In the genomic region with DNA sequence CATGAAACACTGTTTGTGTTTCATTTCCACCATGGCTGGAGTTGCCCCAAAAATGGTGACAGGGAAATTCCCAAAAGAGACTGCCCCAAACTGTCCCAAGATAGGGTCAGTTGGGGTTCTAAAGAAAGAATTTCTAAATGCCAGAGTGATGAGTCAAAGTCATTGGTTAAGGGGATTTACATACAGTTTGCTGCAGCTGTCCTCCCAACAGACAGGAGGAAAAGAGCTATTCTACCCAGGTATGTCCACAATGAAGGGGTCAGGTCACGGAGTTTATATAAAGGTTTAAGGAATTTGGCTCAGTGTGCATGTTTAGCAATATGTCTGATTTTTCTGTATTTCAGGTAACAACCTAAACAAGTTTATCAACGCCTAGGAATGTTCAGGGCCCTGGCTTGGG, we compare ENCODE assay signal across 26 cellular contexts.
A peak's percentile ranks its signal among the peaks of the same experiment; 100 is the strongest.
DNase-seq lines count a peak whose midpoint lies in the region; ATAC-seq, FAIRE-seq and TF ChIP-seq lines count a peak whose summit lies in the region.
"Had no signal": no experiment of that assay in that cellular context is flagged by ENCODE, and none has a peak within 500 bp of the region (broad histone marks: within the 10 kb centered on the region; RNA-seq: fewer than 3 reads in every experiment).

No MANE protein-coding gene starts in this region.

- H3K27ac ChIP-seq in endodermal cell (ENCODE audit: low read depth, low read length) (no peak overlapping the region), HepG2 (ENCODE audit: extremely low read length, insufficient read depth, low read length) (no peak overlapping the region)
- H3K27ac ChIP-seq: brain microvascular endothelial cell, colonic mucosa, left lung, ovary had no signal

- no peaks in the 10 kb centered on the region for H3K27me3 Mint-ChIP-seq in endodermal cell (ENCODE audit: insufficient read depth)
- no peaks in the 10 kb centered on the region for H3K27me3 Mint-ChIP-seq in activated T-cell treated with anti-CD3 and anti-CD28 coated beads, Interleukin-2, amount 50 U/mL, for 72 hours (ENCODE audit: low read depth)
- H3K27me3 Mint-ChIP-seq: CD4-positive, alpha-beta memory T cell had no signal

- H4K20me1 ChIP-seq in HepG2 (ENCODE audit: insufficient read depth, low read length) = no peaks in the 10 kb centered on the region

- TF ChIP-seq EP300 in HepG2 (IDR thresholded peaks at IDR 0.05; ENCODE audit: low read depth in 2 of 2, low read length in 2 of 2) (no peak), HepG2 (CRISPR knock-in tag; IDR thresholded peaks at IDR 0.05; ENCODE audit: borderline replicate concordance) (no peak)

- 95 to 100% methylated on average over 1 to 2 of the region's 2 CpGs for WGBS in endodermal cell (ENCODE audit: insufficient coverage in 1 of 2, insufficient read length in 1 of 2), 2 experiments
- 8% methylated on average over 2 of the region's 2 CpGs for WGBS in HepG2 (ENCODE audit: low lambda C conversion rate)

- intact Hi-C loops in HepG2 (cut with micrococcal nuclease; ENCODE audit: unreplicated experiment) = no loop called here

- H3K9me3 ChIP-seq in NT2/D1 (ENCODE audit: insufficient read depth, low read length) = no peaks in the 10 kb centered on the region
- no peaks in the 10 kb centered on the region for H3K9me3 ChIP-seq in endodermal cell (ENCODE audit: control insufficient read depth, low read length)
- no peaks in the 10 kb centered on the region for H3K9me3 ChIP-seq in HepG2 (ENCODE audit: low read length)
- H3K9me3 ChIP-seq: colonic mucosa, left lung, ovary had no signal

- no peak overlapping the region for H3K4me3 ChIP-seq in NT2/D1 (ENCODE audit: insufficient read length, low read depth)
- peak overlapping the region; percentile 9 for H3K4me3 ChIP-seq in endodermal cell (ENCODE audit: low read length)
- no peak overlapping the region for H3K4me3 ChIP-seq in HepG2 (replicated peaks in 1 of 3; ENCODE audit: insufficient read depth in 1 of 3, low read depth in 2 of 3, low read length in 3 of 3)
- H3K4me3 ChIP-seq: colonic mucosa, left lung, ovary had no signal

- no peak overlapping the region for H3K27ac Mint-ChIP-seq in endodermal cell
- no peak overlapping the region for H3K27ac Mint-ChIP-seq in activated T-cell treated with anti-CD3 and anti-CD28 coated beads, Interleukin-2, amount 50 U/mL, for 72 hours
- H3K27ac Mint-ChIP-seq: activated T-helper 2 cell treated with anti-CD3 and anti-CD28 coated beads, Interferon-gamma antibody, Interleukin-2, Interleukin-4, amounts not matched to agents 10 μg/mL and 5 μg/mL and 100 μg/mL, durations not matched to agents 14 hours and 24 hours and 36 hours; CD4-positive, alpha-beta memory T cell; mesothelial cell of epicardium; natural killer cell had no signal

- H3K36me3 ChIP-seq in NT2/D1 (ENCODE audit: insufficient read depth, insufficient read length, low read length) (no peaks in the 10 kb centered on the region), endodermal cell (ENCODE audit: control insufficient read depth, insufficient read depth, low read length) (no peaks in the 10 kb centered on the region), HepG2 (replicated peaks in 1 of 2; ENCODE audit: control insufficient read depth in 1 of 2, insufficient read depth in 2 of 2, low read length in 2 of 2) (no peaks in the 10 kb centered on the region)
- H3K36me3 ChIP-seq: brain microvascular endothelial cell, colonic mucosa, left lung, ovary had no signal

- TF ChIP-seq CTCF in endodermal cell (conservative IDR thresholded peaks at IDR 0.05) (no peak), HepG2 (CRISPR knock-in tag; IDR thresholded peaks at IDR 0.05) (no peak)

- peak; percentile 36 for DNase-seq in NT2/D1 (ENCODE audit: low read depth, low spot score)
- no peak for DNase-seq in endodermal cell
- DNase-seq in renal cortical epithelial cell (ENCODE audit: low read depth) = peak; percentile 12
- no peak for DNase-seq in cerebellar cortex (ENCODE audit: low spot score)
- DNase-seq in HepG2 (ENCODE audit: low spot score) = no peak
- DNase-seq in activated T-cell treated with anti-CD3 and anti-CD28 coated beads, Interleukin-2, amount 50 U/mL, for 72 hours = no peak
- DNase-seq: brain microvascular endothelial cell; CD4-positive, alpha-beta memory T cell; colonic mucosa; DMS53; H7; KG1; left lung; natural killer cell; NCI-H1694 treated with DMSO at 0.1 percent for 48 hours; OCI-M1; ovary; right cardiac atrium; SHP77 treated with DMSO at 0.1 percent for 48 hours; stimulated activated CD4-positive, alpha-beta T cell treated with anti-CD3 and anti-CD28 coated beads, Interleukin-12 subunit alpha, Interleukin-12 subunit beta, amount 100 ng/mL, for 4 hours; stimulated activated CD4-positive, alpha-beta T cell treated with anti-CD3 and anti-CD28 coated beads, Interleukin-4, amount 100 ng/mL, for 4 hours; stimulated activated naive CD8-positive, alpha-beta T cell treated with anti-CD3 and anti-CD28 coated beads, Interleukin-15, Interleukin-2, amounts not matched to agents 100 U/mL and 50 U/mL, for 24 hours had no signal

- no peak overlapping the region for H3K4me2 ChIP-seq in HepG2 (ENCODE audit: low read depth, low read length)

- ATAC-seq in GM19463 (IDR thresholded peaks at IDR 0.05; ENCODE audit: unreplicated experiment) (peak; percentile 49), HepG2 (no peak), SK-N-SH treated with all-trans-retinoic acid at 6 μM for 48 hours (no peak)
- no peak for ATAC-seq in activated T-cell treated with anti-CD3 and anti-CD28 coated beads, Interleukin-2, amount 50 U/mL, for 72 hours (replicated peaks in 1 of 2)
- ATAC-seq: left lung; natural killer cell; right cardiac atrium; stimulated activated naive CD8-positive, alpha-beta T cell treated with anti-CD3 and anti-CD28 coated beads, Interleukin-15, Interleukin-2, amounts not matched to agents 100 U/mL and 50 U/mL, for 24 hours had no signal

- no peak overlapping the region for H2AFZ ChIP-seq in HepG2 (ENCODE audit: low read length)

- no TSS peak for BruUV-seq in HepG2 (replicated peaks; lab: Mats Ljungman, UMichigan)

- H3K36me3 Mint-ChIP-seq in endodermal cell (ENCODE audit: low read depth) = no peaks in the 10 kb centered on the region
- peaks cover 0 to 2% of the 10 kb centered on the region in 2 donors for H3K36me3 Mint-ChIP-seq in activated T-cell treated with anti-CD3 and anti-CD28 coated beads, Interleukin-2, amount 50 U/mL, for 72 hours (ENCODE audit: insufficient read depth in 2 of 2)
- H3K36me3 Mint-ChIP-seq: CD4-positive, alpha-beta memory T cell; mesothelial cell of epicardium had no signal

- no peak for FAIRE-seq in HepG2 (lab: Jason Lieb, UNC)

- no peak overlapping the region for H3K9ac ChIP-seq in NT2/D1 (ENCODE audit: insufficient read length, low read depth)
- no peak overlapping the region for H3K9ac ChIP-seq in endodermal cell (ENCODE audit: extremely low read depth, low read length, poor library complexity, severe bottlenecking)
- H3K9ac ChIP-seq in HepG2 (ENCODE audit: insufficient read depth, low read depth, low read length) = no peak overlapping the region

- no peak for TF ChIP-seq POLR2A in HepG2 (IDR thresholded peaks at IDR 0.05; ENCODE audit: insufficient read depth in 1 of 2, low read depth in 2 of 2, low read length in 2 of 2)

- TF ChIP-seq RAD21 in HepG2 (CRISPR knock-in tag; IDR thresholded peaks at IDR 0.05) = no peak

- no peaks in the 10 kb centered on the region for H3K9me3 Mint-ChIP-seq in endodermal cell
- H3K9me3 Mint-ChIP-seq in activated T-cell treated with anti-CD3 and anti-CD28 coated beads, Interleukin-2, amount 50 U/mL, for 72 hours = peaks cover 0 to 4% of the 10 kb centered on the region in 2 donors
- H3K9me3 Mint-ChIP-seq: mesothelial cell of epicardium had no signal

- CTCF ChIA-PET in HepG2 (lab: Yijun Ruan, JAX; ENCODE audit: low intra/inter-chr PET ratio, low total read pairs) = no interaction called here

- no peak overlapping the region for H3K4me3 Mint-ChIP-seq in endodermal cell
- H3K4me3 Mint-ChIP-seq in activated T-cell treated with anti-CD3 and anti-CD28 coated beads, Interleukin-2, amount 50 U/mL, for 72 hours = no peak overlapping the region
- H3K4me3 Mint-ChIP-seq: CD4-positive, alpha-beta memory T cell; mesothelial cell of epicardium; natural killer cell had no signal

- peaks cover 12% of the 10 kb centered on the region for H3K4me1 Mint-ChIP-seq in endodermal cell
- H3K4me1 Mint-ChIP-seq in activated T-cell treated with anti-CD3 and anti-CD28 coated beads, Interleukin-2, amount 50 U/mL, for 72 hours (ENCODE audit: low read depth) = no peaks in the 10 kb centered on the region
- H3K4me1 Mint-ChIP-seq: CD4-positive, alpha-beta memory T cell; natural killer cell had no signal

- POLR2A ChIA-PET in HepG2 (lab: Yijun Ruan, JAX) = no interaction called here

- in situ Hi-C loops in HepG2 (cut with HindIII; ENCODE audit: extremely low pct_ligation_motif_present, low pct_unique_long_range_greater_than_20kb) = no loop called here

- H3K79me2 ChIP-seq in HepG2 (ENCODE audit: insufficient read depth, low read length) = no peaks in the 10 kb centered on the region

- H3K4me1 ChIP-seq in NT2/D1 (ENCODE audit: insufficient read depth, insufficient read length) (no peaks in the 10 kb centered on the region), endodermal cell (ENCODE audit: control insufficient read depth, insufficient read depth, low read length) (peaks cover 5% of the 10 kb centered on the region), HepG2 (ENCODE audit: insufficient read depth, low read length) (no peaks in the 10 kb centered on the region)
- H3K4me1 ChIP-seq: colonic mucosa, left lung had no signal

- H3K27me3 ChIP-seq in NT2/D1 (ENCODE audit: insufficient read depth, insufficient read length) (no peaks in the 10 kb centered on the region), endodermal cell (ENCODE audit: control insufficient read depth, insufficient read depth, low read length, poor library complexity, severe bottlenecking) (no peaks in the 10 kb centered on the region), HepG2 (ENCODE audit: control insufficient read depth in 1 of 2, insufficient read depth in 2 of 2, low read length in 2 of 2) (no peaks in the 10 kb centered on the region)
- H3K27me3 ChIP-seq: brain microvascular endothelial cell, colonic mucosa, left lung, ovary had no signal

TF ChIP-seq in HepG2, 621 proteins besides CTCF, POLR2A, EP300 and RAD21 (continues in another document):
- no peak for TF ChIP-seq ZNF432 (CRISPR knock-in tag; IDR thresholded peaks at IDR 0.05; ENCODE audit: borderline replicate concordance)

TF ChIP-seq in SK-N-SH treated with all-trans-retinoic acid at 6 μM for 48 hours, 23 proteins besides CTCF, POLR2A, EP300 and RAD21 (continues in another document):
- TF ChIP-seq ESRRG (CRISPR knock-in tag; IDR thresholded peaks at IDR 0.05) = no peak
- TF ChIP-seq RARB (CRISPR knock-in tag; IDR thresholded peaks at IDR 0.05) = no peak
- TF ChIP-seq SNAI2 (CRISPR knock-in tag; IDR thresholded peaks at IDR 0.05) = no peak

Comparison
In these comparisons a context has a peak if more than half of its experiments do, and no peak if none do; other contexts are left out.
1. DNase-seq: peak in NT2/D1 (single experiment) and renal cortical epithelial cell (single experiment); none in endodermal cell (single experiment), cerebellar cortex (single experiment), HepG2 (single experiment) and activated T-cell treated with anti-CD3 and anti-CD28 coated beads, Interleukin-2, amount 50 U/mL, for 72 hours (0 of 2).